15 cellular contexts compared by ENCODE assay signal in genomic region chr15:100891316-100892012, GRCh38. TPM values are rescaled to one million over a fixed set of nuclear protein-coding genes. Genes with fewer than 3 reads are reported as not detected.
DNase-seq lines count a peak whose midpoint lies in the region; ATAC-seq and TF ChIP-seq lines count a peak whose summit lies in the region.
"Had no signal": no experiment of that assay in that cellular context is flagged by ENCODE, and none has a peak within 500 bp of the region (broad histone marks: within the 10 kb centered on the region; RNA-seq: fewer than 3 reads in every experiment).

No MANE protein-coding gene starts in this region.

- no peaks in the 10 kb centered on the region for H3K36me3 Mint-ChIP-seq in chondrocyte (ENCODE audit: low read depth)
- H3K36me3 Mint-ChIP-seq in activated CD8-positive, alpha-beta T cell treated with anti-CD3 and anti-CD28 coated beads for 36 hours (ENCODE audit: low read depth) = no peaks in the 10 kb centered on the region
- H3K36me3 Mint-ChIP-seq: natural killer cell treated with Interleukin-12 subunit alpha and Interleukin-12 subunit beta and Interleukin-15 and Interleukin-18, amount 100 ng/mL, for 72 hours had no signal

- no peak overlapping the region for H3K27ac Mint-ChIP-seq in chondrocyte (ENCODE audit: unreplicated experiment)
- H3K27ac Mint-ChIP-seq in activated CD8-positive, alpha-beta T cell treated with anti-CD3 and anti-CD28 coated beads for 36 hours = no peak overlapping the region
- H3K27ac Mint-ChIP-seq: natural killer cell treated with Interleukin-12 subunit alpha and Interleukin-12 subunit beta and Interleukin-15 and Interleukin-18, amount 100 ng/mL, for 72 hours had no signal

- H3K4me3 Mint-ChIP-seq in chondrocyte (ENCODE audit: unreplicated experiment) = no peak overlapping the region
- H3K4me3 Mint-ChIP-seq in activated CD8-positive, alpha-beta T cell treated with anti-CD3 and anti-CD28 coated beads for 36 hours = no peak overlapping the region
- H3K4me3 Mint-ChIP-seq: activated T-cell treated with anti-CD3 and anti-CD28 coated beads, Interleukin-2, amount 50 U/mL, for 4 hours; natural killer cell treated with Interleukin-12 subunit alpha and Interleukin-12 subunit beta and Interleukin-15 and Interleukin-18, amount 100 ng/mL, for 72 hours had no signal

- H3K9me3 Mint-ChIP-seq in chondrocyte (ENCODE audit: low read depth) = no peaks in the 10 kb centered on the region
- H3K9me3 Mint-ChIP-seq in activated CD8-positive, alpha-beta T cell treated with anti-CD3 and anti-CD28 coated beads for 36 hours = no peaks in the 10 kb centered on the region
- H3K9me3 Mint-ChIP-seq: activated T-cell treated with anti-CD3 and anti-CD28 coated beads, Interleukin-2, amount 50 U/mL, for 4 hours; natural killer cell treated with Interleukin-12 subunit alpha and Interleukin-12 subunit beta and Interleukin-15 and Interleukin-18, amount 100 ng/mL, for 72 hours had no signal

- CTCF ChIA-PET in activated CD8-positive, alpha-beta T cell treated with anti-CD3 and anti-CD28 coated beads for 36 hours (lab: Charles Lee) = interaction anchor here (1.0 kb wide), 1 partner anchor 116 kb away, joined by 3 read pairs; no protein-coding TSS in a partner anchor

- POLR2A ChIA-PET in activated CD8-positive, alpha-beta T cell treated with anti-CD3 and anti-CD28 coated beads for 36 hours (lab: Charles Lee) = no interaction called here

- ATAC-seq in activated CD8-positive, alpha-beta T cell treated with anti-CD3 and anti-CD28 coated beads for 36 hours = no peak
- ATAC-seq in HG02798 (IDR thresholded peaks at IDR 0.05; ENCODE audit: poor library complexity, unreplicated experiment) (no peak), HG03108 (IDR thresholded peaks at IDR 0.05; ENCODE audit: unreplicated experiment) (no peak)
- ATAC-seq: activated T-cell treated with anti-CD3 and anti-CD28 coated beads, Interleukin-2, amount 50 U/mL, for 4 hours had no signal

- peaks cover 39% of the 10 kb centered on the region for H3K4me1 Mint-ChIP-seq in chondrocyte (ENCODE audit: low read depth)
- peaks cover 3% of the 10 kb centered on the region for H3K4me1 Mint-ChIP-seq in activated CD8-positive, alpha-beta T cell treated with anti-CD3 and anti-CD28 coated beads for 36 hours (ENCODE audit: low read depth)

- DNase-seq in ELR (ENCODE audit: low read depth) = peak; percentile 24
- DNase-seq in chondrocyte (ENCODE audit: low spot score) = no peak
- peak; percentile 15 for DNase-seq in kidney tubule cell (ENCODE audit: low spot score)
- peak; percentile 39 for DNase-seq in putamen (ENCODE audit: low spot score)
- DNase-seq in activated CD8-positive, alpha-beta T cell treated with anti-CD3 and anti-CD28 coated beads for 36 hours = no peak
- DNase-seq in NCI-H69 (lab: John Stamatoyannopoulos, UW) = no peak
- DNase-seq: activated CD4-positive, alpha-beta T cell treated with anti-CD3 and anti-CD28 coated beads, Interleukin-2, amount 50 U/mL, for 1 hour; activated T-cell treated with anti-CD3 and anti-CD28 coated beads, Interleukin-2, amount 50 U/mL, for 4 hours; DND-41; NCI-H2029 treated with DMSO at 0.1 percent for 48 hours; NCI-H82 had no signal

- intact Hi-C loops in activated CD8-positive, alpha-beta T cell treated with anti-CD3 and anti-CD28 coated beads for 36 hours (cut with micrococcal nuclease) = no loop called here

- TF ChIP-seq CTCF in chondrocyte (IDR thresholded peaks at IDR 0.05) = peak; percentile 44
- TF ChIP-seq CTCF in activated CD8-positive, alpha-beta T cell treated with anti-CD3 and anti-CD28 coated beads for 36 hours (IDR thresholded peaks at IDR 0.05) = no peak

- no peaks in the 10 kb centered on the region for H3K27me3 Mint-ChIP-seq in chondrocyte (ENCODE audit: low read depth)
- H3K27me3 Mint-ChIP-seq in activated CD8-positive, alpha-beta T cell treated with anti-CD3 and anti-CD28 coated beads for 36 hours = peaks cover 38% of the 10 kb centered on the region

RNA-seq across cellular contexts. Expression of gene ALDH1A3, which starts 11.8 kb away (rescaled TPM):
- total RNA-seq in chondrocyte = 0.51 to 0.55 TPM in 2 of 3 replicates, not detected in the other
- total RNA-seq in activated CD8-positive, alpha-beta T cell treated with anti-CD3 and anti-CD28 coated beads for 36 hours = not detected
- total RNA-seq: natural killer cell treated with Interleukin-12 subunit alpha and Interleukin-12 subunit beta and Interleukin-15 and Interleukin-18, amount 100 ng/mL, for 72 hours; T-helper 2 cell treated with Interferon-gamma antibody and Interleukin-4, amounts not matched to agents 100 ng/mL and 5 ng/mL, for 36 hours had no signal

RNA-seq across cellular contexts. Expression of gene LRRK1, which starts 27.7 kb away (rescaled TPM):
- 6.0 to 11.3 TPM (median 10.1 TPM) in 3 replicates for total RNA-seq in chondrocyte
- total RNA-seq in activated CD8-positive, alpha-beta T cell treated with anti-CD3 and anti-CD28 coated beads for 36 hours = under 1 TPM; 0.50 to 0.83 TPM

Comparison
In these comparisons a context has a peak if more than half of its experiments do, and no peak if none do; other contexts are left out.
1. DNase-seq: peak in ELR (single experiment), kidney tubule cell (single experiment) and putamen (single experiment); none in chondrocyte (single experiment), activated CD8-positive, alpha-beta T cell treated with anti-CD3 and anti-CD28 coated beads for 36 hours (single experiment) and NCI-H69 (single experiment).